6 cellular contexts compared by ENCODE assay signal in genomic region chr2:35409762-35410161, GRCh38.
"Had no signal": no experiment of that assay in that cellular context is flagged by ENCODE, and none has a peak within 500 bp of the region (broad histone marks: within the 10 kb centered on the region; RNA-seq: fewer than 3 reads in every experiment).

No MANE protein-coding gene starts in this region.

- FAIRE-seq: HTR-8/SVneo, K562 had no signal

- H2AFZ ChIP-seq: GM23248 had no signal

- H3K27ac Mint-ChIP-seq: HFFc6 had no signal

- H3K9ac ChIP-seq: GM23248 had no signal

- ATAC-seq: HCT116, K562 had no signal

- H3K4me1 ChIP-seq: HAP-1 had no signal

- H3K4me3 ChIP-seq: GM23248, HAP-1, K562 had no signal

- H3K36me3 ChIP-seq: HAP-1 had no signal

- H3K4me3 Mint-ChIP-seq: HFFc6 had no signal

- H3K9me3 ChIP-seq: HAP-1 had no signal

- H3K27ac ChIP-seq: GM23248 had no signal
